ENCODE assay signal across 24 cellular contexts in genomic region chr19:2551864-2552185, GRCh38.
DNase-seq lines count a peak whose midpoint lies in the region; ATAC-seq and TF ChIP-seq lines count a peak whose summit lies in the region.
"Had no signal": no experiment of that assay in that cellular context is flagged by ENCODE, and none has a peak within 500 bp of the region (broad histone marks: within the 10 kb centered on the region; RNA-seq: fewer than 3 reads in every experiment).

No MANE protein-coding gene starts in this region.

- CTCF ChIA-PET in activated CD8-positive, alpha-beta T cell treated with anti-CD3 and anti-CD28 coated beads, Interleukin-2, amount 10 ng/mL, durations not matched to agents 7 days and 5 days (lab: Charles Lee) = interaction anchor here (1.3 to 3.7 kb wide), 5 partner anchors 10 to 75 kb away, joined by 3 to 27 read pairs (median 9); partner anchors contain the start of gene GADD45B
- CTCF ChIA-PET in activated CD8-positive, alpha-beta T cell treated with anti-CD3 and anti-CD28 coated beads for 36 hours (lab: Charles Lee) = interaction anchor here (1.0 to 1.8 kb wide), 3 partner anchors 10 to 75 kb away, joined by 3 to 6 read pairs (median 4); no protein-coding TSS in a partner anchor
- CTCF ChIA-PET in CD4-positive, alpha-beta T cell (lab: Charles Lee) = no interaction called here

- H3K4me3 ChIP-seq in trophoblast cell (ENCODE audit: low read depth, low read length) = no peak overlapping the region
- H3K4me3 ChIP-seq: Peyer's patch, upper lobe of left lung had no signal

- no peak overlapping the region for H3K27ac ChIP-seq in CD4-positive, alpha-beta T cell (ENCODE audit: low read depth, low read length)
- no peak overlapping the region for H3K27ac ChIP-seq in trophoblast cell (ENCODE audit: low read depth, low read length)
- H3K27ac ChIP-seq: parathyroid adenoma had no signal

- no peak overlapping the region for H2BK120ac ChIP-seq in trophoblast cell (ENCODE audit: insufficient read depth, low read length, poor library complexity)

- H4K12ac ChIP-seq in trophoblast cell (ENCODE audit: low read depth, low read length) = no peak overlapping the region

- H3K27me3 ChIP-seq in CD4-positive, alpha-beta T cell (ENCODE audit: control insufficient read depth, insufficient read depth, low read length) = no peaks in the 10 kb centered on the region
- no peaks in the 10 kb centered on the region for H3K27me3 ChIP-seq in trophoblast cell (ENCODE audit: insufficient read depth, low read length)
- H3K27me3 ChIP-seq: MG63, Peyer's patch, sigmoid colon, upper lobe of left lung had no signal

- intact Hi-C loops in activated CD8-positive, alpha-beta T cell treated with anti-CD3 and anti-CD28 coated beads for 36 hours (cut with micrococcal nuclease) = loop anchor here (5.0 kb wide), 1 partner anchor 75 kb away; the partner anchor contains the start of gene GADD45B
- intact Hi-C loops in CD4-positive, alpha-beta T cell (cut with DNase I, micrococcal nuclease) = loop anchor here (5.0 kb wide), 2 partner anchors 45 to 60 kb away; no protein-coding TSS in a partner anchor
- intact Hi-C loops in activated T-helper 1 cell treated with anti-CD3 and anti-CD28 coated beads, Interleukin-12 subunit alpha, Interleukin-12 subunit beta, Interleukin-2, Interleukin-4 antibody, amounts not matched to agents 30 ng/mL and 10 ng/mL and 1 ng/mL, durations not matched to agents 14 hours and 24 hours and 36 hours (cut with micrococcal nuclease) = loop anchor here (2.0 kb wide), 1 partner anchor 57 kb away; no protein-coding TSS in a partner anchor

- no peak overlapping the region for H3K4ac ChIP-seq in trophoblast cell (ENCODE audit: low read depth, low read length)

- H3K36me3 ChIP-seq in trophoblast cell (ENCODE audit: control insufficient read depth in 1 of 2, insufficient read depth in 2 of 2, low read length in 2 of 2) = no peaks in the 10 kb centered on the region
- H3K36me3 ChIP-seq: MG63, Peyer's patch, sigmoid colon, upper lobe of left lung had no signal

- H2AFZ ChIP-seq in trophoblast cell (ENCODE audit: insufficient read depth, low read length, poor library complexity) = no peak overlapping the region
- H2AFZ ChIP-seq: parathyroid adenoma had no signal

- H3K27me3 Mint-ChIP-seq in activated CD8-positive, alpha-beta T cell treated with anti-CD3 and anti-CD28 coated beads, Interleukin-2, amount 10 ng/mL, durations not matched to agents 7 days and 5 days (ENCODE audit: low read depth) = no peaks in the 10 kb centered on the region
- H3K27me3 Mint-ChIP-seq in activated CD8-positive, alpha-beta T cell treated with anti-CD3 and anti-CD28 coated beads for 36 hours = no peaks in the 10 kb centered on the region
- no peaks in the 10 kb centered on the region for H3K27me3 Mint-ChIP-seq in CD4-positive, alpha-beta T cell
- H3K27me3 Mint-ChIP-seq in central memory CD8-positive, alpha-beta T cell = no peaks in the 10 kb centered on the region
- H3K27me3 Mint-ChIP-seq in activated T-helper 1 cell treated with anti-CD3 and anti-CD28 coated beads, Interleukin-12 subunit alpha, Interleukin-12 subunit beta, Interleukin-2, Interleukin-4 antibody, amounts not matched to agents 30 ng/mL and 10 ng/mL and 1 ng/mL, durations not matched to agents 14 hours and 24 hours and 36 hours (ENCODE audit: insufficient read depth) = no peaks in the 10 kb centered on the region
- H3K27me3 Mint-ChIP-seq: T-helper 17 cell had no signal

- peaks cover 19 to 24% of the 10 kb centered on the region in 2 experiments for H3K4me1 ChIP-seq in trophoblast cell (ENCODE audit: control insufficient read depth in 1 of 2, insufficient read depth in 2 of 2, low read length in 2 of 2)
- H3K4me1 ChIP-seq: parathyroid adenoma had no signal

- no peak for DNase-seq in activated CD8-positive, alpha-beta T cell treated with anti-CD3 and anti-CD28 coated beads, Interleukin-2, amount 10 ng/mL, durations not matched to agents 7 days and 5 days
- DNase-seq in activated CD8-positive, alpha-beta T cell treated with anti-CD3 and anti-CD28 coated beads for 36 hours = no peak
- no peak for DNase-seq in CD4-positive, alpha-beta T cell
- DNase-seq in central memory CD8-positive, alpha-beta T cell (ENCODE audit: low spot score in 2 of 2) = no peak
- no peak for DNase-seq in trophoblast cell
- DNase-seq in NCI-H748 (lab: John Stamatoyannopoulos, UW; ENCODE audit: unreplicated experiment) = no peak
- DNase-seq in GM20000 (ENCODE audit: low spot score) = no peak
- DNase-seq in activated T-helper 1 cell treated with anti-CD3 and anti-CD28 coated beads, Interleukin-12 subunit alpha, Interleukin-12 subunit beta, Interleukin-2, Interleukin-4 antibody, amounts not matched to agents 30 ng/mL and 10 ng/mL and 1 ng/mL, durations not matched to agents 14 hours and 24 hours and 36 hours (ENCODE audit: low spot score) = no peak
- DNase-seq: ACHN; activated CD8-positive, alpha-beta memory T cell treated with anti-CD3 and anti-CD28 coated beads for 24 hours; effector memory CD4-positive, alpha-beta T cell; H9; MG63; midbrain; NCI-H1417 treated with DMSO at 0.1 percent for 48 hours; NK-92 treated with Interleukin-12 subunit alpha and Interleukin-12 subunit beta, amount 100 ng/mL, for 24 hours; stimulated activated CD8-positive, alpha-beta memory T cell treated with anti-CD3 and anti-CD28 coated beads, Interleukin-4, amount 100 ng/mL, for 48 hours; T-helper 17 cell; upper lobe of left lung had no signal

- no peak overlapping the region for H3K9ac ChIP-seq in trophoblast cell (ENCODE audit: low read length)
- H3K9ac ChIP-seq: parathyroid adenoma had no signal

- no peak overlapping the region for H3K4me2 ChIP-seq in trophoblast cell (ENCODE audit: low read length)

- H3K9me3 ChIP-seq in CD4-positive, alpha-beta T cell (ENCODE audit: control insufficient read depth, low read length) = no peaks in the 10 kb centered on the region
- peaks cover 3% of the 10 kb centered on the region for H3K9me3 ChIP-seq in trophoblast cell (ENCODE audit: insufficient read depth, low read depth, low read length)
- H3K9me3 ChIP-seq: MG63, Peyer's patch, sigmoid colon, upper lobe of left lung had no signal

- peaks cover 4% of the 10 kb centered on the region for H3K79me2 ChIP-seq in trophoblast cell (ENCODE audit: control insufficient read depth, insufficient read depth, low read length, poor library complexity)
- H3K79me2 ChIP-seq: parathyroid adenoma had no signal

- peaks cover 53% of the 10 kb centered on the region for H3K4me1 Mint-ChIP-seq in activated CD8-positive, alpha-beta T cell treated with anti-CD3 and anti-CD28 coated beads, Interleukin-2, amount 10 ng/mL, durations not matched to agents 7 days and 5 days (ENCODE audit: low read depth)
- peaks cover 28% of the 10 kb centered on the region for H3K4me1 Mint-ChIP-seq in activated CD8-positive, alpha-beta T cell treated with anti-CD3 and anti-CD28 coated beads for 36 hours (ENCODE audit: low read depth)
- H3K4me1 Mint-ChIP-seq in CD4-positive, alpha-beta T cell (ENCODE audit: low read depth) = peaks cover 13% of the 10 kb centered on the region
- peaks cover 14% of the 10 kb centered on the region for H3K4me1 Mint-ChIP-seq in central memory CD8-positive, alpha-beta T cell
- H3K4me1 Mint-ChIP-seq in activated T-helper 1 cell treated with anti-CD3 and anti-CD28 coated beads, Interleukin-12 subunit alpha, Interleukin-12 subunit beta, Interleukin-2, Interleukin-4 antibody, amounts not matched to agents 30 ng/mL and 10 ng/mL and 1 ng/mL, durations not matched to agents 14 hours and 24 hours and 36 hours (ENCODE audit: low read depth) = peaks cover 16% of the 10 kb centered on the region

- WGBS in trophoblast cell (ENCODE audit: extremely low coverage, insufficient coverage, insufficient read length) = no CpG with 5 or more reads among the region's 11 CpGs

- H3K14ac ChIP-seq in trophoblast cell (ENCODE audit: low read length) = no peak overlapping the region

- TF ChIP-seq CTCF in activated CD8-positive, alpha-beta T cell treated with anti-CD3 and anti-CD28 coated beads for 36 hours (IDR thresholded peaks at IDR 0.05) = no peak
- no peak for TF ChIP-seq CTCF in CD4-positive, alpha-beta T cell (IDR thresholded peaks at IDR 0.05)
- no peak for TF ChIP-seq CTCF in GM20000 (IDR thresholded peaks at IDR 0.05; ENCODE audit: extremely low read depth, missing control alignments)

- no peak overlapping the region for H3K18ac ChIP-seq in trophoblast cell (ENCODE audit: low read length)

- H3K79me1 ChIP-seq in trophoblast cell (ENCODE audit: low read length) = peaks cover 29% of the 10 kb centered on the region

- H4K8ac ChIP-seq in trophoblast cell (ENCODE audit: low read depth, low read length) = no peak overlapping the region

- no peak for ATAC-seq in activated CD8-positive, alpha-beta T cell treated with anti-CD3 and anti-CD28 coated beads, Interleukin-2, amount 10 ng/mL, durations not matched to agents 7 days and 5 days
- ATAC-seq in activated CD8-positive, alpha-beta T cell treated with anti-CD3 and anti-CD28 coated beads for 36 hours = no peak
- no peak for ATAC-seq in CD4-positive, alpha-beta T cell (ENCODE audit: poor library complexity)
- ATAC-seq in central memory CD8-positive, alpha-beta T cell (replicated peaks; ENCODE audit: extremely low read depth, poor library complexity, severe bottlenecking) = no peak
- ATAC-seq: T-helper 17 cell had no signal

- POLR2A ChIA-PET in activated CD8-positive, alpha-beta T cell treated with anti-CD3 and anti-CD28 coated beads, Interleukin-2, amount 10 ng/mL, durations not matched to agents 7 days and 5 days (lab: Charles Lee) = interaction anchor here (0.7 to 4.0 kb wide), 5 partner anchors 8 to 75 kb away, joined by 3 to 35 read pairs (median 7); partner anchors contain the start of gene GADD45B
- POLR2A ChIA-PET in activated CD8-positive, alpha-beta T cell treated with anti-CD3 and anti-CD28 coated beads for 36 hours (lab: Charles Lee) = interaction anchor here (2.3 to 3.9 kb wide), 2 partner anchors 10 to 75 kb away, joined by 16 to 37 read pairs; partner anchors contain the start of gene GADD45B
- POLR2A ChIA-PET in CD4-positive, alpha-beta T cell (lab: Charles Lee) = interaction anchor here (1.8 to 5.0 kb wide), 2 partner anchors 74 to 76 kb away, joined by 12 to 66 read pairs; partner anchors contain the start of gene GADD45B

- H2BK12ac ChIP-seq in trophoblast cell (ENCODE audit: low read length) = peak overlapping the region; percentile 24

- H3K4me3 Mint-ChIP-seq in activated CD8-positive, alpha-beta T cell treated with anti-CD3 and anti-CD28 coated beads, Interleukin-2, amount 10 ng/mL, durations not matched to agents 7 days and 5 days = no peak overlapping the region
- H3K4me3 Mint-ChIP-seq in activated CD8-positive, alpha-beta T cell treated with anti-CD3 and anti-CD28 coated beads for 36 hours = no peak overlapping the region
- peak overlapping the region; percentile 22 for H3K4me3 Mint-ChIP-seq in CD4-positive, alpha-beta T cell
- H3K4me3 Mint-ChIP-seq in central memory CD8-positive, alpha-beta T cell = peak overlapping the region; percentile 67
- H3K4me3 Mint-ChIP-seq in activated T-helper 1 cell treated with anti-CD3 and anti-CD28 coated beads, Interleukin-12 subunit alpha, Interleukin-12 subunit beta, Interleukin-2, Interleukin-4 antibody, amounts not matched to agents 30 ng/mL and 10 ng/mL and 1 ng/mL, durations not matched to agents 14 hours and 24 hours and 36 hours = no peak overlapping the region
- H3K4me3 Mint-ChIP-seq: brain, H9, nephron, T-helper 17 cell had no signal

- no peak overlapping the region for H2BK5ac ChIP-seq in trophoblast cell (ENCODE audit: low read depth, low read length, poor library complexity)

- peak overlapping the region; percentile 12 for H4K91ac ChIP-seq in trophoblast cell (ENCODE audit: low read depth, low read length)

- peak overlapping the region; percentile 86 for H3K27ac Mint-ChIP-seq in activated CD8-positive, alpha-beta T cell treated with anti-CD3 and anti-CD28 coated beads, Interleukin-2, amount 10 ng/mL, durations not matched to agents 7 days and 5 days
- H3K27ac Mint-ChIP-seq in activated CD8-positive, alpha-beta T cell treated with anti-CD3 and anti-CD28 coated beads for 36 hours = no peak overlapping the region
- H3K27ac Mint-ChIP-seq in CD4-positive, alpha-beta T cell = no peak overlapping the region
- peak overlapping the region; percentile 69 for H3K27ac Mint-ChIP-seq in central memory CD8-positive, alpha-beta T cell (ENCODE audit: low read depth)
- H3K27ac Mint-ChIP-seq in activated T-helper 1 cell treated with anti-CD3 and anti-CD28 coated beads, Interleukin-12 subunit alpha, Interleukin-12 subunit beta, Interleukin-2, Interleukin-4 antibody, amounts not matched to agents 30 ng/mL and 10 ng/mL and 1 ng/mL, durations not matched to agents 14 hours and 24 hours and 36 hours = no peak overlapping the region

- no peak overlapping the region for H3K23ac ChIP-seq in trophoblast cell (ENCODE audit: low read length)

- no peaks in the 10 kb centered on the region for H3K36me3 Mint-ChIP-seq in activated CD8-positive, alpha-beta T cell treated with anti-CD3 and anti-CD28 coated beads, Interleukin-2, amount 10 ng/mL, durations not matched to agents 7 days and 5 days (ENCODE audit: low read depth)
- H3K36me3 Mint-ChIP-seq in activated CD8-positive, alpha-beta T cell treated with anti-CD3 and anti-CD28 coated beads for 36 hours (ENCODE audit: low read depth) = peaks cover 5% of the 10 kb centered on the region
- no peaks in the 10 kb centered on the region for H3K36me3 Mint-ChIP-seq in CD4-positive, alpha-beta T cell (ENCODE audit: low read depth)
- H3K36me3 Mint-ChIP-seq in central memory CD8-positive, alpha-beta T cell (ENCODE audit: insufficient read depth) = peaks cover 3% of the 10 kb centered on the region
- H3K36me3 Mint-ChIP-seq in activated T-helper 1 cell treated with anti-CD3 and anti-CD28 coated beads, Interleukin-12 subunit alpha, Interleukin-12 subunit beta, Interleukin-2, Interleukin-4 antibody, amounts not matched to agents 30 ng/mL and 10 ng/mL and 1 ng/mL, durations not matched to agents 14 hours and 24 hours and 36 hours (ENCODE audit: low read depth) = peaks cover 3% of the 10 kb centered on the region
- H3K36me3 Mint-ChIP-seq: brain had no signal

- no peak overlapping the region for H2AK5ac ChIP-seq in trophoblast cell (ENCODE audit: low read length)

- no peaks in the 10 kb centered on the region for H3K9me3 Mint-ChIP-seq in activated CD8-positive, alpha-beta T cell treated with anti-CD3 and anti-CD28 coated beads, Interleukin-2, amount 10 ng/mL, durations not matched to agents 7 days and 5 days (ENCODE audit: insufficient read depth)
- H3K9me3 Mint-ChIP-seq in activated CD8-positive, alpha-beta T cell treated with anti-CD3 and anti-CD28 coated beads for 36 hours = peaks cover 2% of the 10 kb centered on the region
- H3K9me3 Mint-ChIP-seq in CD4-positive, alpha-beta T cell = no peaks in the 10 kb centered on the region
- H3K9me3 Mint-ChIP-seq in central memory CD8-positive, alpha-beta T cell = no peaks in the 10 kb centered on the region
- H3K9me3 Mint-ChIP-seq in activated T-helper 1 cell treated with anti-CD3 and anti-CD28 coated beads, Interleukin-12 subunit alpha, Interleukin-12 subunit beta, Interleukin-2, Interleukin-4 antibody, amounts not matched to agents 30 ng/mL and 10 ng/mL and 1 ng/mL, durations not matched to agents 14 hours and 24 hours and 36 hours = no peaks in the 10 kb centered on the region
- H3K9me3 Mint-ChIP-seq: nephron had no signal

Comparison
In these comparisons a context has a peak if more than half of its experiments do, and no peak if none do; other contexts are left out.
1. H3K27ac Mint-ChIP-seq: peak in activated CD8-positive, alpha-beta T cell treated with anti-CD3 and anti-CD28 coated beads, Interleukin-2, amount 10 ng/mL, durations not matched to agents 7 days and 5 days (single experiment) and central memory CD8-positive, alpha-beta T cell (single experiment); none in activated CD8-positive, alpha-beta T cell treated with anti-CD3 and anti-CD28 coated beads for 36 hours (single experiment), CD4-positive, alpha-beta T cell (single experiment) and activated T-helper 1 cell treated with anti-CD3 and anti-CD28 coated beads, Interleukin-12 subunit alpha, Interleukin-12 subunit beta, Interleukin-2, Interleukin-4 antibody, amounts not matched to agents 30 ng/mL and 10 ng/mL and 1 ng/mL, durations not matched to agents 14 hours and 24 hours and 36 hours (single experiment).
2. H3K4me3 Mint-ChIP-seq: peak in CD4-positive, alpha-beta T cell (single experiment) and central memory CD8-positive, alpha-beta T cell (single experiment); none in activated CD8-positive, alpha-beta T cell treated with anti-CD3 and anti-CD28 coated beads, Interleukin-2, amount 10 ng/mL, durations not matched to agents 7 days and 5 days (single experiment), activated CD8-positive, alpha-beta T cell treated with anti-CD3 and anti-CD28 coated beads for 36 hours (single experiment) and activated T-helper 1 cell treated with anti-CD3 and anti-CD28 coated beads, Interleukin-12 subunit alpha, Interleukin-12 subunit beta, Interleukin-2, Interleukin-4 antibody, amounts not matched to agents 30 ng/mL and 10 ng/mL and 1 ng/mL, durations not matched to agents 14 hours and 24 hours and 36 hours (single experiment).